Comparison of ENCODE assay signal across 17 cellular contexts in the genomic region with DNA sequence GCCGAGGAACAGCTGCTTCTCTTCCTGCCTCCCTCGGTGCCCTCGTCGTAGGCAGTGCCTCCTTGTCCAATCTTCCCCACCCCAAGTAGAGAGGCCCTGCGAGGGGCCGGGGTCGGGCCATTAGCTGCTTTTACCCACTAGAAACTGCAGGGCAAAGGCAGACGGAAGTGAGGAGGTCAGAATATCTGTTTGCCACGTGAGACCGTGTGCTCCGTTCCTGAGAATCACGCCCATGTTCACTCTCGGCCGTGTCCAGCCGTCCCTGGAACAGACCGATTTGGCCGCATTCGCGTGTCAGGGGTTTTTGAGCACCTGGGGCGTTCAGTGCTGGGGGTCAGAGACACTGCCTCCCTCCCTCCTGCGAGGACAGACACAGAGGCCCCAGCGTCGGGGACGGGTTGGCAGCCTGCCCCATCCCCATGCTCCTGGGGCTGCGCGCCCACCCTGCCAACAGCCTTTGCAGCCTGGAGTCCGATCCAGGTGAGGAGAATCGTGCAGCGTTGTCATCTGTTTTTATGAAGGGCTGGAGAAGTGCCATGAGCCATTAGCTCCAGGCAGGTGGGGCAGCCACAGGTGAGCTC.
"Had no signal": no experiment of that assay in that cellular context is flagged by ENCODE, and none has a peak within 500 bp of the region (broad histone marks: within the 10 kb centered on the region; RNA-seq: fewer than 3 reads in every experiment).

No MANE protein-coding gene starts in this region.

- H3K36me3 Mint-ChIP-seq: activated naive CD8-positive, alpha-beta T cell; natural killer cell treated with Interleukin-12 subunit alpha and Interleukin-12 subunit beta and Interleukin-15 and Interleukin-18, amount 100 ng/mL, for 72 hours; stimulated activated memory B cell treated with anti-CD40 and anti-IgM and Interleukin-4, amounts not matched to agents 10 μg/mL and 1 μg/mL and 100 μg/mL, for 72 hours had no signal

- H3K9me3 Mint-ChIP-seq: activated CD8-positive, alpha-beta T cell treated with anti-CD3 and anti-CD28 coated beads for 36 hours; natural killer cell treated with Interleukin-12 subunit alpha and Interleukin-12 subunit beta and Interleukin-15 and Interleukin-18, amount 100 ng/mL, for 72 hours had no signal

- H3K4me1 Mint-ChIP-seq: activated B cell treated with CpG ODN at 0.5 μM for 24 hours; central memory CD8-positive, alpha-beta T cell; stimulated activated memory B cell treated with anti-CD40 and anti-IgM and Interleukin-4, amounts not matched to agents 10 μg/mL and 1 μg/mL and 100 μg/mL, for 72 hours had no signal

- DNase-seq: activated B cell treated with CpG ODN at 0.5 μM for 24 hours; activated CD4-positive, alpha-beta T cell treated with anti-CD3 and anti-CD28 coated beads for 48 hours; activated CD8-positive, alpha-beta T cell treated with anti-CD3 and anti-CD28 coated beads for 36 hours; activated gamma-delta T cell treated with Interleukin-2 at 50 U/mL for 16 hours; activated T-cell treated with anti-CD3 and anti-CD28 coated beads, Interleukin-2, amount 50 U/mL, for 48 hours; amygdala; body of pancreas; cortex of kidney; effector CD4-positive, alpha-beta T cell; mesenchymal stem cell; nucleus accumbens; stimulated activated CD4-positive, alpha-beta T cell treated with anti-CD3 and anti-CD28 coated beads, Interleukin-2, amount 100 ng/mL, for 48 hours; transverse colon had no signal

- H3K4me3 Mint-ChIP-seq: activated B cell treated with CpG ODN at 0.5 μM for 24 hours; activated CD8-positive, alpha-beta T cell treated with anti-CD3 and anti-CD28 coated beads for 36 hours; activated naive CD8-positive, alpha-beta T cell; central memory CD8-positive, alpha-beta T cell; natural killer cell treated with Interleukin-12 subunit alpha and Interleukin-12 subunit beta and Interleukin-15 and Interleukin-18, amount 100 ng/mL, for 72 hours; stimulated activated memory B cell treated with anti-CD40 and anti-IgM and Interleukin-4, amounts not matched to agents 10 μg/mL and 1 μg/mL and 100 μg/mL, for 72 hours had no signal

- H3K27ac Mint-ChIP-seq: activated B cell treated with CpG ODN at 0.5 μM for 24 hours; activated CD8-positive, alpha-beta T cell treated with anti-CD3 and anti-CD28 coated beads for 36 hours; activated naive CD8-positive, alpha-beta T cell; natural killer cell treated with Interleukin-12 subunit alpha and Interleukin-12 subunit beta and Interleukin-15 and Interleukin-18, amount 100 ng/mL, for 72 hours; stimulated activated memory B cell treated with anti-CD40 and anti-IgM and Interleukin-4, amounts not matched to agents 10 μg/mL and 1 μg/mL and 100 μg/mL, for 72 hours had no signal
